Comparison of ENCODE assay signal across 2 cellular contexts in genomic region chr3:183570191-183570590, GRCh38. TPM values are rescaled to one million over a fixed set of nuclear protein-coding genes. Genes with fewer than 3 reads are reported as not detected.
"Had no signal": no experiment of that assay in that cellular context is flagged by ENCODE, and none has a peak within 500 bp of the region (broad histone marks: within the 10 kb centered on the region; RNA-seq: fewer than 3 reads in every experiment).

No MANE protein-coding gene starts in this region.

RNA-seq across cellular contexts. Expression of gene KLHL6, which starts 14.7 kb away (rescaled TPM):
- total RNA-seq: osteocyte had no signal
- polyA plus RNA-seq: smooth muscle cell had no signal
